ENCODE assay signal across 16 cellular contexts in the genomic region with DNA sequence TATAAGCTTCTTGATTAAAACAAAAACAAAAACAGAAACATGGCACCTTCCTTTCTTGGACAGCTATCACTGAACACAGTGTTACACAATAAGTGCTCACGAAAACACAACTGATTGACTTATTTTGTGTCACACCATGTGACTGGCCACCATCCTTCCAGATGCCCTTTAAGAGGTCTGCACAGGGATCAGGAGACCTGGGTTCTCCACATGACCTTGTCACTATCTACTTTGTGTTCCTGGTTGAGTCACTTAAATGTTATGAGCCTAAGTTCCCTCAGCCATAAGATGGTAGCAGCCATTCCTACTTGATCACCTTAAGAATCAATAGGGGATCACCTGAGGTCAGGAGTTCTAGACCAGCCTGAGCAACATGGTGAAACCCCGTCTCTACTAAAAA.
A peak's percentile ranks its signal among the peaks of the same experiment; 100 is the strongest.
DNase-seq lines count a peak whose midpoint lies in the region; ATAC-seq and TF ChIP-seq lines count a peak whose summit lies in the region.
"Had no signal": no experiment of that assay in that cellular context is flagged by ENCODE, and none has a peak within 500 bp of the region (broad histone marks: within the 10 kb centered on the region; RNA-seq: fewer than 3 reads in every experiment).

No MANE protein-coding gene starts in this region.

- H3K4me1 Mint-ChIP-seq in natural killer cell (peaks cover 80 to 82% of the 10 kb centered on the region in 2 donors), type B pancreatic cell (ENCODE audit: unreplicated experiment) (peaks cover 68% of the 10 kb centered on the region)

- H3K4me3 Mint-ChIP-seq in natural killer cell (no peak overlapping the region), type B pancreatic cell (no peak overlapping the region)

- H3K36me3 ChIP-seq in heart right ventricle, result no peaks in the 10 kb centered on the region
- H3K36me3 ChIP-seq in esophagus muscularis mucosa, result no peaks in the 10 kb centered on the region

- H3K27me3 ChIP-seq in heart right ventricle (no peaks in the 10 kb centered on the region), esophagus muscularis mucosa (no peaks in the 10 kb centered on the region)

- no peak for TF ChIP-seq POLR2A in esophagus muscularis mucosa (IDR thresholded peaks at IDR 0.05; ENCODE audit: low read depth)

- no peak for TF ChIP-seq EP300 in esophagus muscularis mucosa (IDR thresholded peaks at IDR 0.05)

- 71 to 76% methylated on average over 2 of the region's 2 CpGs for WGBS in heart right ventricle, 2 donors
- 93% methylated on average over 2 of the region's 2 CpGs for WGBS in esophagus muscularis mucosa

- H3K27ac Mint-ChIP-seq in natural killer cell, result peak overlapping the region; percentile 54
- H3K27ac Mint-ChIP-seq in type B pancreatic cell, result peak overlapping the region; percentile 7

- ATAC-seq in heart right ventricle, result no peak
- ATAC-seq in Right ventricle myocardium inferior, result no peak
- ATAC-seq in natural killer cell, result no peak
- no peak for ATAC-seq in GM18498 (IDR thresholded peaks at IDR 0.05; ENCODE audit: unreplicated experiment)

- no peaks in the 10 kb centered on the region for H3K9me3 Mint-ChIP-seq in natural killer cell
- H3K9me3 Mint-ChIP-seq in type B pancreatic cell, result no peaks in the 10 kb centered on the region

- H3K27me3 Mint-ChIP-seq in natural killer cell (ENCODE audit: low read depth in 2 of 2) (no peaks in the 10 kb centered on the region), type B pancreatic cell (no peaks in the 10 kb centered on the region)

- DNase-seq in heart right ventricle, result no peak
- no peak for DNase-seq in Right ventricle myocardium inferior (ENCODE audit: missing footprints)
- no peak for DNase-seq in natural killer cell
- DNase-seq in type B pancreatic cell (ENCODE audit: extremely low spot score, unreplicated experiment), result no peak
- DNase-seq in OCI-M1 (lab: John Stamatoyannopoulos, UW), result no peak
- no peak for DNase-seq in esophagus muscularis mucosa (ENCODE audit: extremely low spot score)
- DNase-seq: Calu3; DMS79 treated with DMSO at 0.1 percent for 48 hours; GDM1; MM.1S; NCI-H1105 treated with DMSO at 0.1 percent for 48 hours; NCI-H187; NCI-H69; NK-92 treated with Interleukin-12 subunit alpha and Interleukin-12 subunit beta, amount 100 ng/mL, for 24 hours had no signal

- no peaks in the 10 kb centered on the region for H3K9me3 ChIP-seq in heart right ventricle
- H3K9me3 ChIP-seq in esophagus muscularis mucosa, result no peaks in the 10 kb centered on the region

- TF ChIP-seq CTCF in heart right ventricle (IDR thresholded peaks at IDR 0.05) (no peak), natural killer cell (IDR thresholded peaks at IDR 0.05) (no peak), type B pancreatic cell (conservative IDR thresholded peaks at IDR 0.05) (no peak), esophagus muscularis mucosa (IDR thresholded peaks at IDR 0.05) (no peak)

- H3K27ac ChIP-seq in heart right ventricle, result peak overlapping the region in 6 of 10 donors; percentile 49 to 84 (median 70)
- H3K27ac ChIP-seq in cingulate gyrus (ENCODE audit: low read depth, low read length), result peak overlapping the region; percentile 95
- H3K27ac ChIP-seq in esophagus muscularis mucosa (replicated peaks in 1 of 4), result no peak overlapping the region

- H3K36me3 Mint-ChIP-seq in natural killer cell, result no peaks in the 10 kb centered on the region
- peaks cover 18% of the 10 kb centered on the region for H3K36me3 Mint-ChIP-seq in type B pancreatic cell

- intact Hi-C loops in heart right ventricle (cut with DNase I) (loop anchor here in 1 of 10 donors (10.0 kb wide), 1 partner anchor 47 kb away; no protein-coding TSS in a partner anchor), Right ventricle myocardium inferior (cut with DNase I) (no loop called here), natural killer cell (cut with micrococcal nuclease) (no loop called here), esophagus muscularis mucosa (cut with DNase I) (loop anchor here (10.0 kb wide), 1 partner anchor 67 kb away; no protein-coding TSS in a partner anchor)

- H3K4me1 ChIP-seq in heart right ventricle (peaks cover 25 to 100% (median 94%) of the 10 kb centered on the region in 9 donors), esophagus muscularis mucosa (peaks cover 35 to 66% (median 47%) of the 10 kb centered on the region in 4 donors)

- H3K4me3 ChIP-seq in heart right ventricle, result no peak overlapping the region
- no peak overlapping the region for H3K4me3 ChIP-seq in esophagus muscularis mucosa

Comparison
In these comparisons a context has a peak if more than half of its experiments do, and no peak if none do; other contexts are left out.
1. H3K27ac ChIP-seq: peak in heart right ventricle (6 of 10) and cingulate gyrus (single experiment); none in esophagus muscularis mucosa (0 of 4).